9 cellular contexts compared by ENCODE assay signal in genomic region chr9:79788662-79789061, GRCh38.
"Had no signal": no experiment of that assay in that cellular context is flagged by ENCODE, and none has a peak within 500 bp of the region (broad histone marks: within the 10 kb centered on the region; RNA-seq: fewer than 3 reads in every experiment).

No MANE protein-coding gene starts in this region.

- H3K27ac Mint-ChIP-seq: IgD-negative memory B cell had no signal

- DNase-seq: IMR-90, KBM-7, KG1 had no signal

- FAIRE-seq: HepG2, HTR-8/SVneo, K562 had no signal

- H3K4me3 Mint-ChIP-seq: IgD-negative memory B cell had no signal

- H3K27me3 Mint-ChIP-seq: IgD-negative memory B cell had no signal

- H3K27ac ChIP-seq: HL-60, KMS-11 had no signal

- ATAC-seq: HepG2, K562 had no signal

- H3K4me3 ChIP-seq: K562 had no signal
